16 cellular contexts compared by ENCODE assay signal in genomic region chr2:241064802-241065354, GRCh38. TPM values are rescaled to one million over a fixed set of nuclear protein-coding genes. Genes with fewer than 3 reads are reported as not detected.
A peak's percentile ranks its signal among the peaks of the same experiment; 100 is the strongest.
DNase-seq lines count a peak whose midpoint lies in the region; ATAC-seq and TF ChIP-seq lines count a peak whose summit lies in the region.
"Had no signal": no experiment of that assay in that cellular context is flagged by ENCODE, and none has a peak within 500 bp of the region (broad histone marks: within the 10 kb centered on the region; RNA-seq: fewer than 3 reads in every experiment).

No MANE protein-coding gene starts in this region.

- no peak overlapping the region for H3K23ac ChIP-seq in trophoblast cell (ENCODE audit: low read length)

- no peaks in the 10 kb centered on the region for H3K27me3 ChIP-seq in right atrium auricular region
- H3K27me3 ChIP-seq in trophoblast cell (ENCODE audit: insufficient read depth, low read length), result no peaks in the 10 kb centered on the region
- H3K27me3 ChIP-seq: BE2C had no signal

- no peak overlapping the region for H2AK5ac ChIP-seq in trophoblast cell (ENCODE audit: low read length)

- TF ChIP-seq CTCF in right atrium auricular region (IDR thresholded peaks at IDR 0.05) (no peak), VCaP (conservative IDR thresholded peaks at IDR 0.05) (no peak)

- H3K9me3 ChIP-seq in right atrium auricular region (no peaks in the 10 kb centered on the region), trophoblast cell (ENCODE audit: insufficient read depth, low read depth, low read length) (peaks cover 4% of the 10 kb centered on the region)
- H3K9me3 ChIP-seq: A549, BE2C had no signal

- H2AFZ ChIP-seq in trophoblast cell (ENCODE audit: insufficient read depth, low read length, poor library complexity), result no peak overlapping the region
- H2AFZ ChIP-seq: PC-9 had no signal

- no peak overlapping the region for H3K9ac ChIP-seq in trophoblast cell (ENCODE audit: low read length)

- no peak overlapping the region for H4K12ac ChIP-seq in trophoblast cell (ENCODE audit: low read depth, low read length)

- no peaks in the 10 kb centered on the region for H3K36me3 Mint-ChIP-seq in immature natural killer cell
- H3K36me3 Mint-ChIP-seq: CD4-positive, CD25-positive, alpha-beta regulatory T cell had no signal

- no peak overlapping the region for H3K4ac ChIP-seq in trophoblast cell (ENCODE audit: low read depth, low read length)

- H3K18ac ChIP-seq in trophoblast cell (ENCODE audit: low read length), result no peak overlapping the region

- intact Hi-C loops in left ventricle myocardium superior (cut with micrococcal nuclease), result no loop called here

- no peaks in the 10 kb centered on the region for H3K79me1 ChIP-seq in trophoblast cell (ENCODE audit: low read length)

- H3K36me3 ChIP-seq in right atrium auricular region (peaks cover 12% of the 10 kb centered on the region), trophoblast cell (ENCODE audit: control insufficient read depth in 1 of 2, insufficient read depth in 2 of 2, low read length in 2 of 2) (no peaks in the 10 kb centered on the region)
- H3K36me3 ChIP-seq: BE2C had no signal

- peaks cover 0 to 2% of the 10 kb centered on the region in 2 donors for H3K4me1 Mint-ChIP-seq in immature natural killer cell

- H3K79me2 ChIP-seq in trophoblast cell (ENCODE audit: control insufficient read depth, insufficient read depth, low read length, poor library complexity), result no peaks in the 10 kb centered on the region

- DNase-seq in right atrium auricular region (ENCODE audit: low spot score) (peak; percentile 47), left ventricle myocardium superior (no peak), trophoblast cell (no peak), mesenteric fat pad (ENCODE audit: low spot score) (no peak), immature natural killer cell (no peak)
- no peak for DNase-seq in stimulated activated naive CD4-positive, alpha-beta T cell (lab: John Stamatoyannopoulos, UW)
- DNase-seq: DND-41, KG1, NCI-H1092 treated with DMSO at 0.1 percent for 48 hours, NCI-H146, NCI-H748 treated with DMSO at 0.1 percent for 48 hours had no signal

- H4K91ac ChIP-seq in trophoblast cell (ENCODE audit: low read depth, low read length), result no peak overlapping the region

- no peak overlapping the region for H2BK120ac ChIP-seq in trophoblast cell (ENCODE audit: insufficient read depth, low read length, poor library complexity)

- H3K14ac ChIP-seq in trophoblast cell (ENCODE audit: low read length), result no peak overlapping the region

- no peak for ATAC-seq in left ventricle myocardium superior

- H3K27me3 Mint-ChIP-seq in immature natural killer cell (ENCODE audit: low read depth in 3 of 3), result peaks cover 0 to 5% (median 2%) of the 10 kb centered on the region in 3 donors

- H3K27ac ChIP-seq in right atrium auricular region (no peak overlapping the region), VCaP (peak overlapping the region; percentile 70; the same call in 1 of the 2 replicates), trophoblast cell (ENCODE audit: low read depth, low read length) (no peak overlapping the region)
- H3K27ac ChIP-seq: PC-9 had no signal

- H2BK5ac ChIP-seq in trophoblast cell (ENCODE audit: low read depth, low read length, poor library complexity), result no peak overlapping the region

- no peak overlapping the region for H3K4me3 Mint-ChIP-seq in immature natural killer cell

- no peak overlapping the region for H4K8ac ChIP-seq in trophoblast cell (ENCODE audit: low read depth, low read length)

- no peak overlapping the region for H3K4me2 ChIP-seq in trophoblast cell (ENCODE audit: low read length)

- H2BK12ac ChIP-seq in trophoblast cell (ENCODE audit: low read length), result no peak overlapping the region

- H3K4me1 ChIP-seq in right atrium auricular region (peaks cover 0 to 7% of the 10 kb centered on the region in 2 donors), trophoblast cell (ENCODE audit: control insufficient read depth in 1 of 2, insufficient read depth in 2 of 2, low read length in 2 of 2) (no peaks in the 10 kb centered on the region)
- H3K4me1 ChIP-seq: A549, BE2C had no signal

- no peaks in the 10 kb centered on the region for H3K9me3 Mint-ChIP-seq in immature natural killer cell
- H3K9me3 Mint-ChIP-seq: CD4-positive, CD25-positive, alpha-beta regulatory T cell had no signal

- no CpG with 5 or more reads among the region's 23 CpGs for WGBS in trophoblast cell (ENCODE audit: extremely low coverage, insufficient coverage, insufficient read length)

- no peak overlapping the region for H3K27ac Mint-ChIP-seq in immature natural killer cell
- H3K27ac Mint-ChIP-seq: CD4-positive, CD25-positive, alpha-beta regulatory T cell had no signal

- H3K4me3 ChIP-seq in right atrium auricular region (no peak overlapping the region), trophoblast cell (ENCODE audit: low read depth, low read length) (peak overlapping the region; percentile 0)
- H3K4me3 ChIP-seq: PC-9 had no signal

RNA-seq across cellular contexts. Expression of gene MTERF4, which starts 37.2 kb away (rescaled TPM):
- 10 to 100 TPM; 20.6 to 25.3 TPM for total RNA-seq in right atrium auricular region
- 25.8 TPM for total RNA-seq in left ventricle myocardium superior
- polyA plus RNA-seq in trophoblast cell (2013), result 16.4 TPM in 2 replicates
- total RNA-seq in mesenteric fat pad, result 23.6 TPM
- 10 to 100 TPM; 27.8 to 35.8 (median 30.9) TPM for polyA plus RNA-seq in immature natural killer cell
